8 cellular contexts compared by ENCODE assay signal in the genomic region with DNA sequence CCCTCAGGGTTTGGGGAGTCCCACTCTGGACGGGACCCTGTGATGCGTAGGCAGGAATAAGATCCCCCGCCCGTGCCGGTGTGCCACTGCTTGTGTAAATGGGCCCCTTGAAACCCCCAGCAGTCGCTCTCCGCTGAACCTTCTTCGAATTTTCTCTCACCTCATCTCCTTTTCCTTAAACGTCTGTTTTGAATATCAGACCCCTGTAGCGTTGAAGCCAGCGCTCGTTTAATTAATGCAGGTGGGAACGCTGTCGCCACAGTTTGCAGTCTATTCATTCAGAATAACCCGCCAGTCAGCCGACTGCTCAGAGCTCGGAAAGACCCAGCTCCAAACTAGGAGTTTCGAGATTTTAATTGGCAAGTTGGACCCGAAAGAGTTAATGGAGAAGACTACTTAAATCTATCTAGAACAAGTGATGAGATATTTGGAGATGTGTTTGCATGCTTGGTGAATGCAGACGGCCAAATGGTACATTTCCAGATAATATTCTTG.
DNase-seq lines count a peak whose midpoint lies in the region; ATAC-seq and TF ChIP-seq lines count a peak whose summit lies in the region.

No MANE protein-coding gene starts in this region.

- no peak for TF ChIP-seq CTCF in fibroblast of mammary gland (conservative IDR thresholded peaks at IDR 0.05; ENCODE audit: control insufficient read depth, insufficient read depth, low read depth, low read length)

- H3K4me3 ChIP-seq in SK-N-MC (peak overlapping the region; percentile 93), fibroblast of mammary gland (ENCODE audit: control insufficient read depth, low read depth, low read length) (peak overlapping the region; percentile 85)

- H3K27ac ChIP-seq in SK-N-MC = peak overlapping the region; percentile 33; the same call in 1 of the 2 replicates

- peak overlapping the region; percentile 89 for H3K9ac ChIP-seq in SK-N-MC (ENCODE audit: insufficient read length)

- H3K9me3 ChIP-seq in SK-N-MC (ENCODE audit: low read depth, low read length) = no peaks in the 10 kb centered on the region

- peak; percentile 16 for ATAC-seq in HG02763 (IDR thresholded peaks at IDR 0.05; ENCODE audit: unreplicated experiment)
- no peak for ATAC-seq in HG02840 (IDR thresholded peaks at IDR 0.05; ENCODE audit: low FRiP score, unreplicated experiment)

- H3K36me3 ChIP-seq in SK-N-MC (ENCODE audit: insufficient read depth, low read length) = peaks cover 10% of the 10 kb centered on the region

- DNase-seq in DMS79 treated with DMSO at 0.1 percent for 48 hours (lab: John Stamatoyannopoulos, UW) (peak; percentile 49), DMS79 (lab: John Stamatoyannopoulos, UW) (no peak), SK-N-MC (ENCODE audit: low read depth, low spot score) (no peak), fibroblast of mammary gland (ENCODE audit: low read depth) (no peak), pons (ENCODE audit: low spot score) (peak; percentile 24), midbrain (lab: John Stamatoyannopoulos, UW) (no peak)

Comparison
In these comparisons a context has a peak if more than half of its experiments do, and no peak if none do; other contexts are left out.
1. DNase-seq: peak in DMS79 treated with DMSO at 0.1 percent for 48 hours (single experiment) and pons (single experiment); none in DMS79 (single experiment), SK-N-MC (single experiment), fibroblast of mammary gland (single experiment) and midbrain (single experiment).